Comparison of ENCODE assay signal across 9 cellular contexts in the genomic region with DNA sequence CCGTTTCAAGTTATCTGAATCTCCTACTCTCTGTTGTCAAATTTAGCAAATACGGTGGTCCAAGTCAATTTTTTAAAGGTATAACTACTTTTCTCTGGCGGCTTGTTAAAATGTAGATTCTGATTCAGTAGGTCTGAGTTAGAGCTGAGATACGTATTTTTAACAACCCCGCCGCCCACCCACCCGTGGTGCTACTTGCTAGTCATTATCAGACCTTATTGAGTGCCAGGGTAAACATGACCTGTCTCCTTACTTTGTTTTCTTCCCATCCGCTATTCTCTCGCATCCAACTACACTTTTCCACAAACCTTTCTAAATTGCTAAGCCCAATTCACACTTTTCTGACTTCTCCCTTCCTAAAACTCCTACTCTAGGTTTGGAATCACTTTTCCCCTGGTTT. TPM values are rescaled to one million over a fixed set of nuclear protein-coding genes. Genes with fewer than 3 reads are reported as not detected.
DNase-seq lines count a peak whose midpoint lies in the region; ATAC-seq, FAIRE-seq and TF ChIP-seq lines count a peak whose summit lies in the region.
"Had no signal": no experiment of that assay in that cellular context is flagged by ENCODE, and none has a peak within 500 bp of the region (broad histone marks: within the 10 kb centered on the region; RNA-seq: fewer than 3 reads in every experiment).

No MANE protein-coding gene starts in this region.

- H3K9me2 ChIP-seq in MM.1S (replicated peaks; ENCODE audit: insufficient read depth, low read length) = no peaks in the 10 kb centered on the region

- H3K4me2 ChIP-seq in MM.1S (ENCODE audit: low read depth, low read length) = peak overlapping the region; percentile 66

- H2AFZ ChIP-seq in MM.1S (ENCODE audit: low read length) = peak overlapping the region; percentile 77

- H4K20me1 ChIP-seq in MM.1S (ENCODE audit: insufficient read depth, low read length) = no peaks in the 10 kb centered on the region

- peaks cover 43% of the 10 kb centered on the region for H3K4me1 ChIP-seq in CD4-positive, CD25-positive, alpha-beta regulatory T cell (ENCODE audit: control insufficient read depth, insufficient read depth, low read length, poor library complexity, severe bottlenecking)
- H3K4me1 ChIP-seq in MM.1S (ENCODE audit: low read length) = no peaks in the 10 kb centered on the region

- H3K27ac Mint-ChIP-seq in CD4-positive, CD25-positive, alpha-beta regulatory T cell = peak overlapping the region; percentile 99 to 100 (median 100)
- peak overlapping the region; percentile 99 to 100 for H3K27ac Mint-ChIP-seq in natural killer cell

- H3K9ac ChIP-seq in MM.1S (ENCODE audit: low read length) = peak overlapping the region; percentile 92

- ATAC-seq in CD4-positive, CD25-positive, alpha-beta regulatory T cell (ENCODE audit: low read depth in 2 of 2) = no peak
- ATAC-seq in natural killer cell (no peak), HG02840 (IDR thresholded peaks at IDR 0.05; ENCODE audit: low FRiP score, unreplicated experiment) (no peak)
- no peak for ATAC-seq in activated CD4-positive, CD25-positive, alpha-beta regulatory T cell treated with anti-CD3 and anti-CD28 coated beads, Interleukin-2, amount 50 U/mL, for 24 hours

- H3K27me3 ChIP-seq in CD4-positive, CD25-positive, alpha-beta regulatory T cell (ENCODE audit: control insufficient read depth, insufficient read depth, low read length) = no peaks in the 10 kb centered on the region
- H3K27me3 ChIP-seq in MM.1S (replicated peaks; ENCODE audit: insufficient read depth, low read length) = no peaks in the 10 kb centered on the region
- no peaks in the 10 kb centered on the region for H3K27me3 ChIP-seq in bronchial epithelial cell (ENCODE audit: control insufficient read depth, insufficient read depth, low read length)

- no peaks in the 10 kb centered on the region for H3K9me3 ChIP-seq in CD4-positive, CD25-positive, alpha-beta regulatory T cell (ENCODE audit: control insufficient read depth in 2 of 2, low read length in 2 of 2)
- no peaks in the 10 kb centered on the region for H3K9me3 ChIP-seq in MM.1S (replicated peaks; ENCODE audit: insufficient read depth, low read length)

- peaks cover 0 to 1% (median 0%) of the 10 kb centered on the region in 7 donors for H3K9me3 Mint-ChIP-seq in CD4-positive, CD25-positive, alpha-beta regulatory T cell
- no peaks in the 10 kb centered on the region for H3K9me3 Mint-ChIP-seq in natural killer cell

- H3K36me3 Mint-ChIP-seq in CD4-positive, CD25-positive, alpha-beta regulatory T cell = peaks cover 5% of the 10 kb centered on the region
- no peaks in the 10 kb centered on the region for H3K36me3 Mint-ChIP-seq in natural killer cell

- H3K4me3 Mint-ChIP-seq in CD4-positive, CD25-positive, alpha-beta regulatory T cell = peak overlapping the region; percentile 92 to 99 (median 98)
- peak overlapping the region; percentile 97 for H3K4me3 Mint-ChIP-seq in natural killer cell

- TF ChIP-seq CTCF in MM.1S (IDR thresholded peaks at IDR 0.05; ENCODE audit: low read length) (no peak), bronchial epithelial cell (IDR thresholded peaks at IDR 0.05; ENCODE audit: insufficient read depth, low read length, severe bottlenecking) (no peak), natural killer cell (IDR thresholded peaks at IDR 0.05) (no peak)

- H3F3A ChIP-seq in MM.1S (ENCODE audit: insufficient read depth, low read length) = no peaks in the 10 kb centered on the region

- FAIRE-seq in bronchial epithelial cell (lab: Jason Lieb, UNC) = no peak

- DNase-seq in CD4-positive, CD25-positive, alpha-beta regulatory T cell = peak in 1 of 3 donors; percentile 30
- DNase-seq in MM.1S = no peak
- no peak for DNase-seq in bronchial epithelial cell (ENCODE audit: low read depth)
- no peak for DNase-seq in natural killer cell
- no peak for DNase-seq in NCI-H2227 (lab: John Stamatoyannopoulos, UW; ENCODE audit: unreplicated experiment)
- no peak for DNase-seq in NCI-H510A treated with DMSO at 0.1 percent for 48 hours (lab: John Stamatoyannopoulos, UW)

- peak overlapping the region; percentile 96 for H3K27ac ChIP-seq in CD4-positive, CD25-positive, alpha-beta regulatory T cell (ENCODE audit: insufficient read depth, low read length, poor library complexity, severe bottlenecking)
- H3K27ac ChIP-seq in MM.1S (ENCODE audit: low read length) = peak overlapping the region; percentile 85; the same call in 1 of the 2 replicates

- intact Hi-C loops in natural killer cell (cut with micrococcal nuclease) = loop anchor here (1.0 kb wide), 2 partner anchors 9 to 55 kb away; partner anchors contain the start of genes CAAP1 and IFT74

- H3K36me3 ChIP-seq in CD4-positive, CD25-positive, alpha-beta regulatory T cell (ENCODE audit: control insufficient read depth, insufficient read depth, low read length) = no peaks in the 10 kb centered on the region
- H3K36me3 ChIP-seq in MM.1S (replicated peaks; ENCODE audit: insufficient read depth, low read length) = no peaks in the 10 kb centered on the region
- no peaks in the 10 kb centered on the region for H3K36me3 ChIP-seq in bronchial epithelial cell (ENCODE audit: control insufficient read depth, insufficient read depth, low read length)

- H3K79me2 ChIP-seq in MM.1S (ENCODE audit: low read length) = peaks cover 41% of the 10 kb centered on the region

- H3K4me3 ChIP-seq in CD4-positive, CD25-positive, alpha-beta regulatory T cell (ENCODE audit: low read depth, low read length) = peak overlapping the region; percentile 93
- H3K4me3 ChIP-seq in MM.1S (ENCODE audit: low read length) (peak overlapping the region; percentile 72), bronchial epithelial cell (ENCODE audit: low read depth, low read length) (peak overlapping the region; percentile 65)

- H3K4me1 Mint-ChIP-seq in CD4-positive, CD25-positive, alpha-beta regulatory T cell = peaks cover 33 to 57% (median 42%) of the 10 kb centered on the region in 4 donors
- peaks cover 29 to 37% of the 10 kb centered on the region in 2 donors for H3K4me1 Mint-ChIP-seq in natural killer cell

- H3K27me3 Mint-ChIP-seq in CD4-positive, CD25-positive, alpha-beta regulatory T cell = peaks cover 19% of the 10 kb centered on the region
- H3K27me3 Mint-ChIP-seq in natural killer cell (ENCODE audit: low read depth in 2 of 2) = peaks cover 0 to 7% of the 10 kb centered on the region in 2 donors

RNA-seq across cellular contexts. Expression of gene PLAA, which starts 0.7 kb away (rescaled TPM):
- total RNA-seq in CD4-positive, CD25-positive, alpha-beta regulatory T cell = 37.6 TPM
- polyA plus RNA-seq in CD4-positive, CD25-positive, alpha-beta regulatory T cell = 10 to 100 TPM; 20.0 to 28.0 (median 23.7) TPM
- total RNA-seq in bronchial epithelial cell (24.2 and 27.6 TPM in 2 replicates), natural killer cell (10 to 100 TPM; 38.1 to 51.2 (median 45.5) TPM)

RNA-seq across cellular contexts. Expression of gene IFT74, which starts 8.5 kb away (rescaled TPM):
- total RNA-seq in CD4-positive, CD25-positive, alpha-beta regulatory T cell = 5.5 TPM
- polyA plus RNA-seq in CD4-positive, CD25-positive, alpha-beta regulatory T cell = 1 to 10 TPM; 5.3 to 9.6 (median 6.6) TPM
- total RNA-seq in bronchial epithelial cell = 6.8 and 16.0 TPM in 2 replicates
- total RNA-seq in natural killer cell = 1 to 10 TPM; 6.0 to 8.7 (median 7.0) TPM

RNA-seq across cellular contexts. Expression of gene CAAP1, which starts 55.1 kb away (rescaled TPM):
- total RNA-seq in CD4-positive, CD25-positive, alpha-beta regulatory T cell = 17.0 TPM
- 10 to 100 TPM; 16.2 to 17.7 (median 16.9) TPM for polyA plus RNA-seq in CD4-positive, CD25-positive, alpha-beta regulatory T cell
- total RNA-seq in bronchial epithelial cell (22.4 and 22.5 TPM in 2 replicates), natural killer cell (10 to 100 TPM; 12.6 to 16.8 (median 15.2) TPM)

RNA-seq across cellular contexts. Expression of gene LRRC19, which starts 57.7 kb away (rescaled TPM):
- not detected for total RNA-seq in CD4-positive, CD25-positive, alpha-beta regulatory T cell
- under 1 TPM in 1 of 4 donors, not detected in 3; 0.05 TPM for polyA plus RNA-seq in CD4-positive, CD25-positive, alpha-beta regulatory T cell
- total RNA-seq in bronchial epithelial cell (not detected in 2 replicates), natural killer cell (not detected)
- total RNA-seq: LHCN-M2 had no signal
